ENCODE assay signal across 1 cellular context in the genomic region with DNA sequence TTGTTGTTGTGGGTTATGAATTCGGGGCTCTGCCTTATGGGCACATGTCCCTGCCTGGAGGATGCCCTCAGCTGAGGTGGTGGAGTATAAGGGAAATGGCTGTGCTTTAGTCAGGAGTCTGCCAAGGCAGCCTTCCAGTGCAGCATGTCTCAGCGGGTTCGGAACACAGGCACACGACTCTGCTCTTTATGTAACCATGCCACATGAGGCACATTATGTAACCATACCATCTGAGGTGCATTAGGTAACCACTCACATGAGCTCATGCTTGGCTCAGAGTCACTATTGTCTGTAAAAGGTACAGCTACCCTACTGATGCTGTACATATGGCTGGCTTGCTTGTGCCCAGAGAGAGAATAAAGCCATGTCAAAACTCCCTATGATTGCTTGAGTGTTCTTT.
TF ChIP-seq lines count a peak whose summit lies in the region.

No MANE protein-coding gene starts in this region.

TF ChIP-seq in GM23338, 12 proteins besides CTCF, POLR2A, EP300 and RAD21 (continued from another document):
- TF ChIP-seq, protein P1, sequence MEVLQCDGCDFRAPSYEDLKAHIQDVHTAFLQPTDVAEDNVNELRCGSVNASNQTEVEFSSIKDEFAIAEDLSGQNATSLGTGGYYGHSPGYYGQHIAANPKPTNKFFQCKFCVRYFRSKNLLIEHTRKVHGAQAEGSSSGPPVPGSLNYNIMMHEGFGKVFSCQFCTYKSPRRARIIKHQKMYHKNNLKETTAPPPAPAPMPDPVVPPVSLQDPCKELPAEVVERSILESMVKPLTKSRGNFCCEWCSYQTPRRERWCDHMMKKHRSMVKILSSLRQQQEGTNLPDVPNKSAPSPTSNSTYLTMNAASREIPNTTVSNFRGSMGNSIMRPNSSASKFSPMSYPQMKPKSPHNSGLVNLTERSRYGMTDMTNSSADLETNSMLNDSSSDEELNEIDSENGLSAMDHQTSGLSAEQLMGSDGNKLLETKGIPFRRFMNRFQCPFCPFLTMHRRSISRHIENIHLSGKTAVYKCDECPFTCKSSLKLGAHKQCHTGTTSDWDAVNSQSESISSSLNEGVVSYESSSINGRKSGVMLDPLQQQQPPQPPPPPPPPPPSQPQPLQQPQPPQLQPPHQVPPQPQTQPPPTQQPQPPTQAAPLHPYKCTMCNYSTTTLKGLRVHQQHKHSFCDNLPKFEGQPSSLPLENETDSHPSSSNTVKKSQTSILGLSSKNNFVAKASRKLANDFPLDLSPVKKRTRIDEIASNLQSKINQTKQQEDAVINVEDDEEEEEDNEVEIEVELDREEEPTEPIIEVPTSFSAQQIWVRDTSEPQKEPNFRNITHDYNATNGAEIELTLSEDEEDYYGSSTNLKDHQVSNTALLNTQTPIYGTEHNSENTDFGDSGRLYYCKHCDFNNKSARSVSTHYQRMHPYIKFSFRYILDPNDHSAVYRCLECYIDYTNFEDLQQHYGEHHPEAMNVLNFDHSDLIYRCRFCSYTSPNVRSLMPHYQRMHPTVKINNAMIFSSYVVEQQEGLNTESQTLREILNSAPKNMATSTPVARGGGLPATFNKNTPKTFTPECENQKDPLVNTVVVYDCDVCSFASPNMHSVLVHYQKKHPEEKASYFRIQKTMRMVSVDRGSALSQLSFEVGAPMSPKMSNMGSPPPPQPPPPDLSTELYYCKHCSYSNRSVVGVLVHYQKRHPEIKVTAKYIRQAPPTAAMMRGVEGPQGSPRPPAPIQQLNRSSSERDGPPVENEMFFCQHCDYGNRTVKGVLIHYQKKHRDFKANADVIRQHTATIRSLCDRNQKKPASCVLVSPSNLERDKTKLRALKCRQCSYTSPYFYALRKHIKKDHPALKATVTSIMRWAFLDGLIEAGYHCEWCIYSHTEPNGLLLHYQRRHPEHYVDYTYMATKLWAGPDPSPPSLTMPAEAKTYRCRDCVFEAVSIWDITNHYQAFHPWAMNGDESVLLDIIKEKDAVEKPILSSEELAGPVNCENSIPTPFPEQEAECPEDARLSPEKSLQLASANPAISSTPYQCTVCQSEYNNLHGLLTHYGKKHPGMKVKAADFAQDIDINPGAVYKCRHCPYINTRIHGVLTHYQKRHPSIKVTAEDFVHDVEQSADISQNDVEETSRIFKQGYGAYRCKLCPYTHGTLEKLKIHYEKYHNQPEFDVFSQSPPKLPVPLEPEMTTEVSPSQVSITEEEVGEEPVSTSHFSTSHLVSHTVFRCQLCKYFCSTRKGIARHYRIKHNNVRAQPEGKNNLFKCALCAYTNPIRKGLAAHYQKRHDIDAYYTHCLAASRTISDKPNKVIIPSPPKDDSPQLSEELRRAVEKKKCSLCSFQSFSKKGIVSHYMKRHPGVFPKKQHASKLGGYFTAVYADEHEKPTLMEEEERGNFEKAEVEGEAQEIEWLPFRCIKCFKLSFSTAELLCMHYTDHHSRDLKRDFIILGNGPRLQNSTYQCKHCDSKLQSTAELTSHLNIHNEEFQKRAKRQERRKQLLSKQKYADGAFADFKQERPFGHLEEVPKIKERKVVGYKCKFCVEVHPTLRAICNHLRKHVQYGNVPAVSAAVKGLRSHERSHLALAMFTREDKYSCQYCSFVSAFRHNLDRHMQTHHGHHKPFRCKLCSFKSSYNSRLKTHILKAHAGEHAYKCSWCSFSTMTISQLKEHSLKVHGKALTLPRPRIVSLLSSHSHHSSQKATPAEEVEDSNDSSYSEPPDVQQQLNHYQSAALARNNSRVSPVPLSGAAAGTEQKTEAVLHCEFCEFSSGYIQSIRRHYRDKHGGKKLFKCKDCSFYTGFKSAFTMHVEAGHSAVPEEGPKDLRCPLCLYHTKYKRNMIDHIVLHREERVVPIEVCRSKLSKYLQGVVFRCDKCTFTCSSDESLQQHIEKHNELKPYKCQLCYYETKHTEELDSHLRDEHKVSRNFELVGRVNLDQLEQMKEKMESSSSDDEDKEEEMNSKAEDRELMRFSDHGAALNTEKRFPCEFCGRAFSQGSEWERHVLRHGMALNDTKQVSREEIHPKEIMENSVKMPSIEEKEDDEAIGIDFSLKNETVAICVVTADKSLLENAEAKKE (CRISPR knock-in tag; IDR thresholded peaks at IDR 0.05) = no peak
- TF ChIP-seq EZH2phosphoT487 (IDR thresholded peaks at IDR 0.05; ENCODE audit: unreplicated experiment) (no peak), EZH2 (IDR thresholded peaks at IDR 0.05; ENCODE audit: low read depth, unreplicated experiment) (no peak)
TF ChIP-seq in GM23338: peak in this region for 0.
